In the genomic region with DNA sequence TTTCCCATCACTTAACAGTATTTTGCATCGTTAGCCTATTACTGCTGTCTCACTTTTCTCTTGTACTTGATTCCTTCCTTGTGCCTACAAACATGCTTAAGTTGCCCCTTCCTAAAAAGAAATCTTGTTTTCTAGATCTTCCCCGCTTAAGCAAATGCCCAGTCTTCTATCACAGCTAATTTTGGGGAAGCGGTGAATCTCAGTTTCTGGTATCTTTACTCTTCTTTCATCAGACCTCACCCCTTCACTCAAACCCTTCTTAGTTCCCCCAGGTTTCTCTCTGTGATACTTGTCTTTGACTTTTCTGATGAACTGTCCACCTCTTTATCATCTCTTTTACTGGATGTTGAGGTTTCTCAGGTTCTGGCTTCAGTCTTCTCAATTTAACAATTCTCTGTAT, we compare ENCODE assay signal across 21 cellular contexts. TPM values are rescaled to one million over a fixed set of nuclear protein-coding genes. Genes with fewer than 3 reads are reported as not detected.
DNase-seq lines count a peak whose midpoint lies in the region; ATAC-seq and TF ChIP-seq lines count a peak whose summit lies in the region.
"Had no signal": no experiment of that assay in that cellular context is flagged by ENCODE, and none has a peak within 500 bp of the region (broad histone marks: within the 10 kb centered on the region; RNA-seq: fewer than 3 reads in every experiment).

No MANE protein-coding gene starts in this region.

- WGBS in SK-N-SH (ENCODE audit: low lambda C conversion rate): 86% methylated on average over 3 of the region's 3 CpGs

- H3K27ac ChIP-seq in Karpas-422 (ENCODE audit: low read length) (peak overlapping the region; percentile 52), SK-N-SH (ENCODE audit: low read depth in 2 of 2, low read length in 1 of 2) (no peak overlapping the region)
- H3K27ac ChIP-seq: A549, upper lobe of left lung had no signal

- H3K9me2 ChIP-seq in Karpas-422 (replicated peaks; ENCODE audit: insufficient read depth, low read length) (no peaks in the 10 kb centered on the region), SK-N-SH (no peaks in the 10 kb centered on the region)

- peaks cover 24% of the 10 kb centered on the region for H4K20me1 ChIP-seq in Karpas-422 (ENCODE audit: insufficient read depth, low read depth, low read length)
- H4K20me1 ChIP-seq in SK-N-SH (ENCODE audit: insufficient read depth): peaks cover 87% of the 10 kb centered on the region

- no peak overlapping the region for H3K4me3 Mint-ChIP-seq in HFFc6
- H3K4me3 Mint-ChIP-seq: activated CD8-positive, alpha-beta T cell treated with anti-CD3 and anti-CD28 coated beads, Interleukin-2, amount 10 ng/mL, durations not matched to agents 7 days and 5 days; activated T-helper 17 cell treated with anti-CD3 and anti-CD28 coated beads, Interleukin-2, amount 50 U/mL, for 72 hours; CD4-positive, CD25-positive, alpha-beta regulatory T cell; natural killer cell treated with Interleukin-12 subunit alpha and Interleukin-12 subunit beta and Interleukin-15 and Interleukin-18, amount 100 ng/mL, for 72 hours had no signal

- no peak overlapping the region for H3K27ac Mint-ChIP-seq in HFFc6
- H3K27ac Mint-ChIP-seq: activated CD8-positive, alpha-beta T cell treated with anti-CD3 and anti-CD28 coated beads, Interleukin-2, amount 10 ng/mL, durations not matched to agents 7 days and 5 days; activated T-helper 17 cell treated with anti-CD3 and anti-CD28 coated beads, Interleukin-2, amount 50 U/mL, for 72 hours; CD4-positive, CD25-positive, alpha-beta regulatory T cell; natural killer cell treated with Interleukin-12 subunit alpha and Interleukin-12 subunit beta and Interleukin-15 and Interleukin-18, amount 100 ng/mL, for 72 hours had no signal

- peaks cover 5% of the 10 kb centered on the region; the same call in 1 of the 2 replicates for H3K36me3 Mint-ChIP-seq in HFFc6 (ENCODE audit: low read depth)
- H3K36me3 Mint-ChIP-seq: natural killer cell treated with Interleukin-12 subunit alpha and Interleukin-12 subunit beta and Interleukin-15 and Interleukin-18, amount 100 ng/mL, for 72 hours had no signal

- TF ChIP-seq CTCF in SK-N-SH (IDR thresholded peaks at IDR 0.05) (no peak), HFFc6 (IDR thresholded peaks at IDR 0.05) (no peak)

- no peaks in the 10 kb centered on the region for H3K36me3 ChIP-seq in Karpas-422 (ENCODE audit: insufficient read depth, low read length)
- H3K36me3 ChIP-seq in SK-N-SH (replicated peaks in 1 of 2; ENCODE audit: control insufficient read depth in 1 of 2, insufficient read depth in 2 of 2, low read length in 1 of 2): peaks cover 0 to 4% of the 10 kb centered on the region in 2 experiments
- H3K36me3 ChIP-seq: upper lobe of left lung had no signal

- H3K4me1 ChIP-seq in Karpas-422 (ENCODE audit: low read length) (peaks cover 94% of the 10 kb centered on the region), SK-N-SH (ENCODE audit: control insufficient read depth in 1 of 2, insufficient read depth in 2 of 2, low read depth in 1 of 2, low read length in 1 of 2) (peaks cover 0 to 19% of the 10 kb centered on the region in 2 experiments; a peak in 3 of 4 replicates)

- H3K79me2 ChIP-seq in Karpas-422 (ENCODE audit: low read length) (peaks cover 100% of the 10 kb centered on the region), SK-N-SH (ENCODE audit: insufficient read depth) (peaks cover 99% of the 10 kb centered on the region)

- H2AFZ ChIP-seq in Karpas-422 (ENCODE audit: low read length) (no peak overlapping the region), SK-N-SH (ENCODE audit: low read depth) (no peak overlapping the region)

- POLR2A ChIA-PET in SK-N-SH (lab: Yijun Ruan, JAX): no interaction called here

- no peak for TF ChIP-seq RAD21 in SK-N-SH (IDR thresholded peaks at IDR 0.05; ENCODE audit: low read length)

- H3K27me3 ChIP-seq in Karpas-422 (ENCODE audit: low read length) (no peaks in the 10 kb centered on the region), SK-N-SH (ENCODE audit: insufficient read depth) (no peaks in the 10 kb centered on the region)
- H3K27me3 ChIP-seq: upper lobe of left lung had no signal

- CTCF ChIA-PET in SK-N-SH (lab: Yijun Ruan, JAX): interaction anchor here (1.0 kb wide), 1 partner anchor 18 kb away, joined by 3 read pairs; no protein-coding TSS in a partner anchor

- H3K4me1 Mint-ChIP-seq in HFFc6 (ENCODE audit: low read depth): peaks cover 4% of the 10 kb centered on the region

- DNase-seq in Karpas-422: peak; percentile 61
- no peak for DNase-seq in SK-N-SH
- no peak for DNase-seq in HFFc6
- DNase-seq in activated CD8-positive, alpha-beta memory T cell treated with anti-CD3 and anti-CD28 coated beads, Interleukin-2, amount 50 U/mL, for 48 hours: no peak
- DNase-seq in activated CD4-positive, CD25-positive, alpha-beta regulatory T cell (lab: John Stamatoyannopoulos, UW): no peak
- DNase-seq: activated CD8-positive, alpha-beta T cell treated with anti-CD3 and anti-CD28 coated beads, Interleukin-2, amount 10 ng/mL, durations not matched to agents 7 days and 5 days; caudate nucleus; CD4-positive, CD25-positive, alpha-beta regulatory T cell; head of caudate nucleus; Kasumi-1; NCI-H1105 treated with DMSO at 0.1 percent for 48 hours; psoas muscle; RPMI8226; stimulated activated naive CD4-positive, alpha-beta T cell; upper lobe of left lung had no signal

- no peaks in the 10 kb centered on the region for H3K27me3 Mint-ChIP-seq in HFFc6 (ENCODE audit: insufficient read depth)
- H3K27me3 Mint-ChIP-seq: activated T-helper 17 cell treated with anti-CD3 and anti-CD28 coated beads, Interleukin-2, amount 50 U/mL, for 72 hours; CD4-positive, CD25-positive, alpha-beta regulatory T cell; natural killer cell treated with Interleukin-12 subunit alpha and Interleukin-12 subunit beta and Interleukin-15 and Interleukin-18, amount 100 ng/mL, for 72 hours had no signal

- H3K9me3 Mint-ChIP-seq in HFFc6: no peaks in the 10 kb centered on the region
- H3K9me3 Mint-ChIP-seq: activated T-helper 17 cell treated with anti-CD3 and anti-CD28 coated beads, Interleukin-2, amount 50 U/mL, for 72 hours; CD4-positive, CD25-positive, alpha-beta regulatory T cell; natural killer cell treated with Interleukin-12 subunit alpha and Interleukin-12 subunit beta and Interleukin-15 and Interleukin-18, amount 100 ng/mL, for 72 hours had no signal

- peaks cover 24% of the 10 kb centered on the region for H3F3A ChIP-seq in SK-N-SH (replicated peaks; ENCODE audit: insufficient read depth)

- no peak for TF ChIP-seq EP300 in SK-N-SH (IDR thresholded peaks at IDR 0.05; ENCODE audit: borderline replicate concordance in 1 of 2, low read depth in 1 of 2, low read length in 1 of 2)

- H3K4me3 ChIP-seq in GM08714 (ENCODE audit: low read length): peak overlapping the region; percentile 9; the same call in 1 of the 2 replicates
- no peak overlapping the region; the same call in 1 of the 2 replicates for H3K4me3 ChIP-seq in Karpas-422 (ENCODE audit: low read length)
- no peak overlapping the region for H3K4me3 ChIP-seq in SK-N-SH (ENCODE audit: low read depth in 2 of 2, low read length in 1 of 2)
- H3K4me3 ChIP-seq: A549, psoas muscle, upper lobe of left lung had no signal

- H3K9me3 ChIP-seq in Karpas-422 (ENCODE audit: low read length): no peaks in the 10 kb centered on the region
- no peaks in the 10 kb centered on the region for H3K9me3 ChIP-seq in SK-N-SH
- H3K9me3 ChIP-seq: A549, psoas muscle, upper lobe of left lung had no signal

- ATAC-seq in GM19395 (IDR thresholded peaks at IDR 0.05; ENCODE audit: unreplicated experiment) (peak; percentile 49), HG02678 (IDR thresholded peaks at IDR 0.05; ENCODE audit: unreplicated experiment) (peak; percentile 31)
- ATAC-seq: A549; activated CD8-positive, alpha-beta T cell treated with anti-CD3 and anti-CD28 coated beads, Interleukin-2, amount 10 ng/mL, durations not matched to agents 7 days and 5 days; natural killer cell treated with Interleukin-12 subunit alpha and Interleukin-12 subunit beta and Interleukin-15 and Interleukin-18, amount 100 ng/mL, for 72 hours; psoas muscle had no signal

- H3K9ac ChIP-seq in Karpas-422 (ENCODE audit: low read length): peak overlapping the region; percentile 18
- H3K9ac ChIP-seq in SK-N-SH: no peak overlapping the region

- H3K4me2 ChIP-seq in Karpas-422 (ENCODE audit: low read depth, low read length, poor library complexity, severe bottlenecking) (peak overlapping the region; percentile 39), SK-N-SH (no peak overlapping the region)
- H3K4me2 ChIP-seq: A549 had no signal

TF ChIP-seq in SK-N-SH, 30 proteins besides CTCF, POLR2A, EP300 and RAD21 (continues in another document):
- no peak for TF ChIP-seq NFIC (IDR thresholded peaks at IDR 0.05; ENCODE audit: borderline replicate concordance)
- TF ChIP-seq, protein P1, sequence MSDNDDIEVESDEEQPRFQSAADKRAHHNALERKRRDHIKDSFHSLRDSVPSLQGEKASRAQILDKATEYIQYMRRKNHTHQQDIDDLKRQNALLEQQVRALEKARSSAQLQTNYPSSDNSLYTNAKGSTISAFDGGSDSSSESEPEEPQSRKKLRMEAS (IDR thresholded peaks at IDR 0.05; ENCODE audit: low read depth): no peak
- no peak for TF ChIP-seq RXRA (IDR thresholded peaks at IDR 0.05; ENCODE audit: borderline replicate concordance, low read depth)
- no peak for TF ChIP-seq FOXM1 (IDR thresholded peaks at IDR 0.05; ENCODE audit: low read depth)
- no peak for TF ChIP-seq SIN3A (IDR thresholded peaks at IDR 0.05; ENCODE audit: borderline replicate concordance, low read depth, low read length)
- TF ChIP-seq ELF1 (IDR thresholded peaks at IDR 0.05): no peak

RNA-seq across cellular contexts. Expression of a gene that starts 14.2 kb away (rescaled TPM):
- 11.1 and 12.8 TPM in 2 replicates for total RNA-seq in Karpas-422 (2014; rRNA removed; shearing (Covaris generic); ENCODE audit: low replicate concordance)
- polyA plus RNA-seq in SK-N-SH (2012; rRNA removed): 16.8 and 16.9 TPM in 2 replicates
- polyA plus RNA-seq in SK-N-SH (2012; cell fraction: cytosol; rRNA removed): 21.7 and 25.1 TPM in 2 replicates
- polyA plus RNA-seq in SK-N-SH (2012; cell fraction: nucleus; rRNA removed): 19.8 and 23.8 TPM in 2 replicates
- 10 to 100 TPM; 48.9 to 57.4 (median 54.5) TPM for total RNA-seq in HFFc6 (2021; fragmentation: NEBNext Ultra II Directional; extraction: Animal tissue kit (Norgen Biotek cat#: 25700))
